Comparison of ENCODE assay signal across 8 cellular contexts in genomic region chr4:121696641-121697461, GRCh38. TPM values are rescaled to one million over a fixed set of nuclear protein-coding genes. Genes with fewer than 3 reads are reported as not detected.
DNase-seq lines count a peak whose midpoint lies in the region; ATAC-seq, FAIRE-seq and TF ChIP-seq lines count a peak whose summit lies in the region.

TSS of gene ANXA5 (minus strand) at chr4:121696980. CDS start at chr4:121696589, 391 bp downstream.

- BruUV-seq in endothelial cell of umbilical vein (replicated peaks; lab: Mats Ljungman, UMichigan): no TSS peak

- H3K9me3 ChIP-seq in NT2/D1 (ENCODE audit: insufficient read depth, low read length) (no peaks in the 10 kb centered on the region; the same call in 1 of the 2 replicates), endothelial cell of umbilical vein (replicated peaks; ENCODE audit: control insufficient read depth, insufficient read depth, low read length) (no peaks in the 10 kb centered on the region)

- peak; percentile 97 for DNase-seq in CD1c-positive myeloid dendritic cell (ENCODE audit: extremely low spot score)
- DNase-seq in GM19239 (ENCODE audit: insufficient read length, low spot score): peak; percentile 68
- DNase-seq in NT2/D1 (ENCODE audit: low read depth, low spot score): peak; percentile 28
- peak; percentile 87 for DNase-seq in activated CD8-positive, alpha-beta memory T cell treated with anti-CD3 and anti-CD28 coated beads, Interleukin-2, amount 50 U/mL, for 48 hours
- peak; percentile 88 for DNase-seq in endothelial cell of umbilical vein (ENCODE audit: low read depth, low spot score)
- peak; percentile 61 for DNase-seq in middle frontal gyrus (ENCODE audit: extremely low spot score, low spot score)
- peak; percentile 30 to 59 for DNase-seq in stimulated activated CD8-positive, alpha-beta memory T cell treated with anti-CD3 and anti-CD28 coated beads, Interleukin-2, amount 100 ng/mL, for 1 hour (ENCODE audit: low read depth in 2 of 2)

- CTCF ChIA-PET in endothelial cell of umbilical vein (lab: Charles Lee): interaction anchor here (0.9 to 2.2 kb wide), 12 partner anchors 8 to 326 kb away, joined by 3 to 31 read pairs (median 8); no protein-coding TSS in a partner anchor

- dilution Hi-C loops in endothelial cell of umbilical vein (cut with MboI; ENCODE audit: extremely low pct_ligation_motif_present, low sequenced_read_pairs): no loop called here

- peak within 1 kb of the TSS; percentile 97 for H3K27ac ChIP-seq in endothelial cell of umbilical vein (ENCODE audit: insufficient read depth, low read depth, low read length)

- POLR2A ChIA-PET in endothelial cell of umbilical vein (lab: Charles Lee): interaction anchor here (0.6 to 2.1 kb wide), 8 partner anchors 8 to 135 kb away, joined by 3 to 18 read pairs (median 3); no protein-coding TSS in a partner anchor

- peak; percentile 45 for FAIRE-seq in GM19239 (lab: Jason Lieb, UNC)
- FAIRE-seq in endothelial cell of umbilical vein (lab: Jason Lieb, UNC): peak; percentile 84

- peak; percentile 93 for TF ChIP-seq POLR2A in endothelial cell of umbilical vein (IDR thresholded peaks at IDR 0.05; ENCODE audit: low read depth, low read length)

- peaks cover 2% of the 10 kb centered on the region for H4K20me1 ChIP-seq in endothelial cell of umbilical vein (replicated peaks; ENCODE audit: control insufficient read depth, extremely low read depth, insufficient read depth, low read length)

- ATAC-seq in HG03439 (IDR thresholded peaks at IDR 0.05; ENCODE audit: unreplicated experiment): peak; percentile 92

- H3K4me1 ChIP-seq in NT2/D1 (ENCODE audit: insufficient read depth, insufficient read length): no peaks in the 10 kb centered on the region
- H3K4me1 ChIP-seq in endothelial cell of umbilical vein (ENCODE audit: control insufficient read depth, extremely low read depth, insufficient read depth, low read length): peaks cover 33% of the 10 kb centered on the region

- intact Hi-C loops in endothelial cell of umbilical vein (cut with micrococcal nuclease): loop anchor here (1.0 to 2.0 kb wide), 4 partner anchors 14 to 104 kb away; partner anchors contain the start of gene EXOSC9

- H2AFZ ChIP-seq in endothelial cell of umbilical vein (ENCODE audit: low read depth, low read length): peak within 1 kb of the TSS; percentile 83

- H3K36me3 ChIP-seq in NT2/D1 (ENCODE audit: insufficient read depth, insufficient read length, low read length) (peaks cover 28% of the 10 kb centered on the region), endothelial cell of umbilical vein (ENCODE audit: control insufficient read depth in 2 of 2, extremely low read depth in 1 of 2, insufficient read depth in 2 of 2, low read length in 2 of 2) (peaks cover 0 to 8% of the 10 kb centered on the region in 2 experiments)

- TF ChIP-seq CTCF in endothelial cell of umbilical vein (IDR thresholded peaks at IDR 0.05; ENCODE audit: extremely low read depth in 1 of 2, insufficient read depth in 1 of 2, low read depth in 1 of 2, low read length in 2 of 2): peak; percentile 41 to 49

- peaks cover 46% of the 10 kb centered on the region for H3K79me2 ChIP-seq in endothelial cell of umbilical vein (ENCODE audit: control insufficient read depth, insufficient read depth, low read length)

- H3K9me1 ChIP-seq in endothelial cell of umbilical vein (replicated peaks; ENCODE audit: control insufficient read depth, extremely low read depth, insufficient read depth, low read length): no peaks in the 10 kb centered on the region

- H3K9ac ChIP-seq in NT2/D1 (ENCODE audit: insufficient read length, low read depth): peak within 1 kb of the TSS; percentile 87
- peak within 1 kb of the TSS; percentile 97 for H3K9ac ChIP-seq in endothelial cell of umbilical vein (replicated peaks; ENCODE audit: extremely low read depth, insufficient read depth, low read length)

- H3K4me2 ChIP-seq in endothelial cell of umbilical vein (ENCODE audit: insufficient read depth, low read length): peak within 1 kb of the TSS; percentile 96

- H3K4me3 ChIP-seq in NT2/D1 (ENCODE audit: insufficient read length, low read depth): peak within 1 kb of the TSS; percentile 82
- peak within 1 kb of the TSS; percentile 53 to 86 (median 70) for H3K4me3 ChIP-seq in endothelial cell of umbilical vein (replicated peaks in 1 of 3; ENCODE audit: insufficient read depth in 1 of 3, low read depth in 1 of 3, low read length in 3 of 3)

- H3K27me3 ChIP-seq in NT2/D1 (ENCODE audit: insufficient read depth, insufficient read length): no peaks in the 10 kb centered on the region
- no peaks in the 10 kb centered on the region for H3K27me3 ChIP-seq in endothelial cell of umbilical vein (ENCODE audit: control insufficient read depth in 2 of 2, insufficient read depth in 2 of 2, low read length in 2 of 2)

TF ChIP-seq in endothelial cell of umbilical vein, 7 proteins besides CTCF, POLR2A, EP300 and RAD21:
- TF ChIP-seq JUN (IDR thresholded peaks at IDR 0.05; ENCODE audit: borderline replicate concordance, insufficient read depth, insufficient read length, low read depth): no peak
- peak; percentile 97 for TF ChIP-seq POLR2AphosphoS5 (IDR thresholded peaks at IDR 0.05; ENCODE audit: insufficient read depth, low read depth, low read length)

RNA-seq across cellular contexts. Expression of gene ANXA5, which starts in this region (rescaled TPM):
- 528 and 529 TPM in 2 replicates for total RNA-seq in endothelial cell of umbilical vein
- polyA plus RNA-seq in endothelial cell of umbilical vein: 446 and 450 TPM in 2 replicates
- 470 and 496 TPM in 2 replicates for polyA plus RNA-seq in endothelial cell of umbilical vein (2011; cell fraction: cytosol; rRNA removed)
- polyA plus RNA-seq in endothelial cell of umbilical vein (2011; cell fraction: nucleus; rRNA removed): 367 and 450 TPM in 2 replicates
- 465 and 669 TPM in 2 replicates for polyA plus RNA-seq in endothelial cell of umbilical vein (2012)
- polyA minus RNA-seq in endothelial cell of umbilical vein: 237 and 262 TPM in 2 replicates
- polyA minus RNA-seq in endothelial cell of umbilical vein (2011; cell fraction: cytosol; rRNA and poly(A)+ RNA removed): 217 TPM
- 153 and 177 TPM in 2 replicates for polyA minus RNA-seq in endothelial cell of umbilical vein (2011; cell fraction: nucleus; rRNA and poly(A)+ RNA removed)

Comparison
In these comparisons a context has a peak if more than half of its experiments do, and no peak if none do; other contexts are left out.
1. Peak in every context shown above with its lines: DNase-seq, ATAC-seq, H3K4me3 ChIP-seq and H3K27ac ChIP-seq.
2. DNase-seq: peak in every context shown above with its lines; median percentile 97 in CD1c-positive myeloid dendritic cell; 88 in endothelial cell of umbilical vein; 87 in activated CD8-positive, alpha-beta memory T cell treated with anti-CD3 and anti-CD28 coated beads, Interleukin-2, amount 50 U/mL, for 48 hours; 68 in GM19239; 61 in middle frontal gyrus; 44 in stimulated activated CD8-positive, alpha-beta memory T cell treated with anti-CD3 and anti-CD28 coated beads, Interleukin-2, amount 100 ng/mL, for 1 hour; 28 in NT2/D1.